16 cellular contexts compared by ENCODE assay signal in the genomic region with DNA sequence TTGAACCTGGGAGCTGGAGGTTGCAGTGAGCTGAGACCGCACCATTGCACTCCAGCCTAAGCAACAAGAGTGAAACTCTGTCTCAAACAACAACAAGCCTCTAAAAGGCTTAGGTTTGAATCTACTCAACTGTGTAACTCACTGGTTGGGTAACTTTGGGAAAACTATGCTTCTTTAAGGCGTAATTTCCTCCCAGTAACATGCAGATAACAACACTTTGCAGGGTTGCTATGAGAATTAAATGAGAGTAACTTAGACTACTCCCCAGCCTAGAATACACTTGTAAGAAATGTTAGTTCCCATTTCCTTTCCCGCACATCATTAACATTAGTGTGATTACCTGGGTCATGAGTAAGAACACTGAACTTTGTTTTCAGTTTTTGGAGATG. TPM values are rescaled to one million over a fixed set of nuclear protein-coding genes. Genes with fewer than 3 reads are reported as not detected.
DNase-seq lines count a peak whose midpoint lies in the region; ATAC-seq, FAIRE-seq and TF ChIP-seq lines count a peak whose summit lies in the region.
"Had no signal": no experiment of that assay in that cellular context is flagged by ENCODE, and none has a peak within 500 bp of the region (broad histone marks: within the 10 kb centered on the region; RNA-seq: fewer than 3 reads in every experiment).

No MANE protein-coding gene starts in this region.

- CTCF ChIA-PET in PC-3 (lab: Charles Lee), result no interaction called here

- H3K4me2 ChIP-seq in PC-3 (ENCODE audit: low read length), result peak overlapping the region; percentile 3

- in situ Hi-C loops in gastrocnemius medialis (cut with MboI; ENCODE audit: low sequenced_read_pairs in 4 of 4), result no loop called here

- no peak for DNase-seq in GM19239 (ENCODE audit: insufficient read length, low spot score)
- DNase-seq in PC-3, result no peak
- DNase-seq in kidney glomerular epithelial cell (lab: John Stamatoyannopoulos, UW), result peak; percentile 28
- DNase-seq in gastrocnemius medialis, result no peak
- DNase-seq in right lobe of liver, result no peak
- DNase-seq in NCI-H2107 (lab: John Stamatoyannopoulos, UW), result no peak
- DNase-seq: ACHN; AML-193; NCI-H187 treated with DMSO at 0.1 percent for 48 hours; NCI-H446; NK-92 treated with Interleukin-12 subunit alpha and Interleukin-12 subunit beta, amount 100 ng/mL, for 24 hours; SW 1271 had no signal

- H2AFZ ChIP-seq in PC-3 (ENCODE audit: low read length), result no peak overlapping the region

- H3K4me1 ChIP-seq in PC-3 (ENCODE audit: insufficient read depth, low read length) (peaks cover 89% of the 10 kb centered on the region), gastrocnemius medialis (peaks cover 40 to 53% of the 10 kb centered on the region in 2 donors), right lobe of liver (no peaks in the 10 kb centered on the region)

- H3K79me2 ChIP-seq in PC-3 (ENCODE audit: low read length), result peaks cover 68% of the 10 kb centered on the region

- H4K20me1 ChIP-seq in PC-3 (ENCODE audit: low read length), result no peaks in the 10 kb centered on the region

- H3K4me3 ChIP-seq in PC-3 (ENCODE audit: low read length) (no peak overlapping the region), gastrocnemius medialis (no peak overlapping the region), right lobe of liver (no peak overlapping the region)
- H3K4me3 ChIP-seq: SJSA1 had no signal

- H3K9ac ChIP-seq in PC-3 (ENCODE audit: low read length), result peak overlapping the region; percentile 3; the same call in 1 of the 2 replicates

- no peaks in the 10 kb centered on the region for H3K9me3 ChIP-seq in PC-3 (ENCODE audit: low read length)
- no peaks in the 10 kb centered on the region for H3K9me3 ChIP-seq in gastrocnemius medialis
- no peaks in the 10 kb centered on the region for H3K9me3 ChIP-seq in right lobe of liver
- H3K9me3 ChIP-seq: SJSA1 had no signal

- intact Hi-C loops in PC-3 (cut with micrococcal nuclease) (no loop called here), gastrocnemius medialis (cut with DNase I; ENCODE audit: low total_unique reads) (no loop called here), right lobe of liver (cut with DNase I) (no loop called here)

- ATAC-seq in PC-3 (no peak), gastrocnemius medialis (no peak), right lobe of liver (no peak), GM19023 (IDR thresholded peaks at IDR 0.05; ENCODE audit: unreplicated experiment) (no peak), HG03159 (IDR thresholded peaks at IDR 0.05; ENCODE audit: unreplicated experiment) (no peak)

- H3K9me2 ChIP-seq in PC-3 (replicated peaks; ENCODE audit: low read length), result no peaks in the 10 kb centered on the region

- TF ChIP-seq CTCF in PC-3 (conservative IDR thresholded peaks at IDR 0.05; ENCODE audit: low read depth, low read length) (no peak), gastrocnemius medialis (IDR thresholded peaks at IDR 0.05 in 4 of 5, conservative IDR thresholded peaks at IDR 0.05 in 1 of 5) (no peak), right lobe of liver (IDR thresholded peaks at IDR 0.05) (no peak)

- TF ChIP-seq POLR2A in gastrocnemius medialis (IDR thresholded peaks at IDR 0.05) (no peak), right lobe of liver (IDR thresholded peaks at IDR 0.05) (no peak)

- peak overlapping the region; percentile 65 for H3K27ac ChIP-seq in PC-3 (ENCODE audit: low read length)
- H3K27ac ChIP-seq in gastrocnemius medialis, result peak overlapping the region; percentile 90 to 93 (median 91)
- H3K27ac ChIP-seq in right lobe of liver, result no peak overlapping the region
- H3K27ac ChIP-seq: RWPE1, SJSA1 had no signal

- POLR2A ChIA-PET in PC-3 (lab: Charles Lee; ENCODE audit: unreplicated experiment), result no interaction called here

- H3F3A ChIP-seq in PC-3 (ENCODE audit: low read length, unreplicated experiment), result peaks cover 20% of the 10 kb centered on the region

- BruUV-seq in PC-3 (replicated peaks; lab: Mats Ljungman, UMichigan), result no TSS peak

- H3K36me3 ChIP-seq in PC-3 (ENCODE audit: low read depth, low read length) (peaks cover 31% of the 10 kb centered on the region), gastrocnemius medialis (no peaks in the 10 kb centered on the region), right lobe of liver (no peaks in the 10 kb centered on the region)
- H3K36me3 ChIP-seq: SJSA1 had no signal

- 92% methylated on average over 3 of the region's 3 CpGs for WGBS in right lobe of liver (ENCODE audit: insufficient coverage, low coverage, low lambda C conversion rate, missing lambda C conversion rate)

- H3K27me3 ChIP-seq in PC-3 (ENCODE audit: low read length), result no peaks in the 10 kb centered on the region
- H3K27me3 ChIP-seq in gastrocnemius medialis, result no peaks in the 10 kb centered on the region
- no peaks in the 10 kb centered on the region for H3K27me3 ChIP-seq in right lobe of liver
- H3K27me3 ChIP-seq: SJSA1 had no signal

- peak; percentile 21 for FAIRE-seq in GM19239 (lab: Jason Lieb, UNC)

RNA-seq across cellular contexts. Expression of gene MYPN, which starts 5.4 kb away (rescaled TPM):
- total RNA-seq in PC-3 (2014; rRNA removed) (6.0 and 7.1 TPM in 2 replicates), gastrocnemius medialis (100 to 1,000 TPM; 118 to 342 (median 193) TPM), right lobe of liver (under 1 TPM in 4 of 6 experiments, not detected in 2; 0.07 to 0.31 (median 0.10) TPM)

RNA-seq across cellular contexts. Expression of gene HERC4, which starts 28.8 kb away (rescaled TPM):
- total RNA-seq in PC-3 (2014; rRNA removed), result 57.4 and 74.4 TPM in 2 replicates
- 10 to 100 TPM; 12.8 to 25.2 (median 13.1) TPM for total RNA-seq in gastrocnemius medialis
- total RNA-seq in right lobe of liver, result 10 to 100 TPM; 17.6 to 32.2 (median 26.9) TPM

Comparison
In these comparisons a context has a peak if more than half of its experiments do, and no peak if none do; other contexts are left out.
1. H3K27ac ChIP-seq: peak in PC-3 (single experiment) and gastrocnemius medialis (4 of 4); none in right lobe of liver (0 of 3).
2. RNA of gene MYPN, which starts 5.4 kb away (total RNA-seq): 118 to 342 TPM in gastrocnemius medialis; 6.0 to 7.1 TPM in PC-3 and 0.07 to 0.31 TPM in right lobe of liver; every median in the first group is over 10 times any median in the second.